ENCODE assay signal across 7 cellular contexts in the genomic region with DNA sequence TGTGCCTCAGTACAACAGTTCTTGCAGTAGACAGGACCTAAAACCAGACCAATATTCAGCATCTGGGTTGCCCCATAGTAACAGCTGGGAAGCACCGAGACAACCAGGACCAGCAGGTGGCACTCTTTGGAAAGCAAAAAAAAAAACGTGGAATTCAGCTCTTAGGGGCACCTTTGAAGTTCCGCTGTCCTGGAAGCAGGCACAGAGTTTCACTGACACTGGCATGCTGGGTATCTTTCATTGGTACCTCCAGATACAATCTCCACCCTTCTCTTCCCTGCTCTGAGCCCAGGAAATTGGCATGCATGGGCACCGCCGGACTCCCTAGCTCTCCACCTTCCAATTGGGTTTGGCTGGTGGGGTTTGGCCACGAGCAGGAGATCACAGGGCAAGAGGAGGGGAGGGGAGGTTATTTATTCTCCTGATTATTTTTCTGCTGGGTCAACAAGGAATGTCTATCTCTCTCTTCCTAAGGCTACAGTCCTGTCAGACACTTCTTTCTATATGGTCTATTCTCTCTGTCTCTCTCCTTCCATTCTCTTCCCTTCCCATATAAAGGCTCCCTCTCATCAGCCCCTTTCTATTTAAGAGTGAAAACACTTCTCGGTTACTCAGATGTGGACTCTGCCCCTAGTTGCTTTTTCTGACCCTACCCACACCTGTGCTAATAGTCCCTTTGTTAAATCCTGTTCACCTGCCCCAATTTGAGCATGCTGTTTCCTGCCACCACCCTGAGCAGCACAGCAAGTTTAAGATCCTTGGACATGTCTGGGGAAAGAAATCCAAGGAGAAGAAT. TPM values are rescaled to one million over a fixed set of nuclear protein-coding genes. Genes with fewer than 3 reads are reported as not detected.
DNase-seq lines count a peak whose midpoint lies in the region; FAIRE-seq and TF ChIP-seq lines count a peak whose summit lies in the region.

No MANE protein-coding gene starts in this region.

- no peaks in the 10 kb centered on the region for H4K20me1 ChIP-seq in astrocyte (ENCODE audit: insufficient read depth, low read length)

- H3K27ac Mint-ChIP-seq in astrocyte (ENCODE audit: unreplicated experiment): no peak overlapping the region

- no peaks in the 10 kb centered on the region for H3K9me3 ChIP-seq in astrocyte (ENCODE audit: insufficient read depth, low read depth, low read length)
- H3K9me3 ChIP-seq in spleen: no peaks in the 10 kb centered on the region

- H3K9ac ChIP-seq in astrocyte (ENCODE audit: low read length): no peak overlapping the region

- H3K27ac ChIP-seq in astrocyte (ENCODE audit: low read depth, low read length) (no peak overlapping the region), spleen (no peak overlapping the region)

- H3K9me3 Mint-ChIP-seq in astrocyte (ENCODE audit: unreplicated experiment): no peaks in the 10 kb centered on the region

- TF ChIP-seq POLR2A in spleen (IDR thresholded peaks at IDR 0.05): no peak

- in situ Hi-C loops in KBM-7 (cut with MboI; ENCODE audit: low pct_unique_long_range_greater_than_20kb, low sequenced_read_pairs) (no loop called here), SK-MEL-5 (cut with HindIII; ENCODE audit: low pct_unique_long_range_greater_than_20kb, low sequenced_read_pairs) (no loop called here)

- H3K27me3 Mint-ChIP-seq in astrocyte (ENCODE audit: low read depth, unreplicated experiment): peaks cover 10% of the 10 kb centered on the region

- H3K4me1 ChIP-seq in astrocyte (ENCODE audit: insufficient read depth, low read length) (no peaks in the 10 kb centered on the region), spleen (peaks cover 7 to 33% (median 20%) of the 10 kb centered on the region in 6 donors)

- H3K36me3 ChIP-seq in GM06990 (ENCODE audit: control insufficient read depth, insufficient read depth, low read length): no peaks in the 10 kb centered on the region
- no peaks in the 10 kb centered on the region for H3K36me3 ChIP-seq in astrocyte (ENCODE audit: insufficient read depth, low read length)
- H3K36me3 ChIP-seq in spleen: no peaks in the 10 kb centered on the region

- no peak overlapping the region for H2AFZ ChIP-seq in astrocyte (ENCODE audit: low read depth, low read length)

- intact Hi-C loops in spleen (cut with DNase I; ENCODE audit: low total_unique reads): loop anchor here (5.0 kb wide), 1 partner anchor 286 kb away; no protein-coding TSS in a partner anchor

- no peak for FAIRE-seq in astrocyte (lab: Jason Lieb, UNC)

- 24 to 36% (median 35%) methylated on average over 7 of the region's 7 CpGs for WGBS in spleen, 5 donors

- H3K4me1 Mint-ChIP-seq in astrocyte (ENCODE audit: low read depth, unreplicated experiment): peaks cover 3% of the 10 kb centered on the region

- peak overlapping the region; percentile 49 for H3K4me2 ChIP-seq in astrocyte (ENCODE audit: low read length)

- H3K27me3 ChIP-seq in GM06990 (replicated peaks; ENCODE audit: control insufficient read depth, insufficient read depth, low read length): no peaks in the 10 kb centered on the region
- no peaks in the 10 kb centered on the region for H3K27me3 ChIP-seq in astrocyte (ENCODE audit: insufficient read depth, low read length)
- no peaks in the 10 kb centered on the region for H3K27me3 ChIP-seq in spleen (replicated peaks in 1 of 7)

- no peak overlapping the region for H3K4me3 Mint-ChIP-seq in astrocyte (ENCODE audit: unreplicated experiment)

- H3K79me2 ChIP-seq in astrocyte (ENCODE audit: insufficient read depth, low read length): no peaks in the 10 kb centered on the region

- peak; percentile 10 for DNase-seq in GM06990 (ENCODE audit: extremely low read depth, insufficient read length)
- DNase-seq in KBM-7: peak; percentile 80
- peak; percentile 73 for DNase-seq in SK-MEL-5 (ENCODE audit: low read depth, low spot score)
- DNase-seq in astrocyte (ENCODE audit: low read depth): peak; percentile 16
- peak; percentile 40 for DNase-seq in iPS DF 19.7 (ENCODE audit: low read depth, low spot score)
- no peak for DNase-seq in spleen
- DNase-seq in NCI-H128 (lab: John Stamatoyannopoulos, UW; ENCODE audit: unreplicated experiment): no peak

- H3K4me3 ChIP-seq in GM06990 (replicated peaks; ENCODE audit: low read depth, low read length) (peak overlapping the region; percentile 17), astrocyte (ENCODE audit: insufficient read depth, low read depth, low read length) (no peak overlapping the region), spleen (peak overlapping the region in 1 of 8 donors; percentile 14)

- TF ChIP-seq CTCF in GM06990 (IDR thresholded peaks at IDR 0.05; ENCODE audit: insufficient read depth, low read length, poor library complexity, severe bottlenecking) (peak; percentile 78), astrocyte (IDR thresholded peaks at IDR 0.05; ENCODE audit: insufficient read depth, low read depth, low read length) (peak; percentile 69), spleen (IDR thresholded peaks at IDR 0.05 in 8 of 11, conservative IDR thresholded peaks at IDR 0.05 in 3 of 11) (peak; percentile 35 to 80 (median 65))

- peaks cover 2% of the 10 kb centered on the region for H3K36me3 Mint-ChIP-seq in astrocyte (ENCODE audit: low read depth, unreplicated experiment)

RNA-seq across cellular contexts. Expression of a gene that starts 1.9 kb away (rescaled TPM):
- 3.7 and 5.4 TPM in 2 replicates for total RNA-seq in SK-MEL-5 (2014; rRNA removed; shearing (Covaris generic))
- polyA plus RNA-seq in SK-MEL-5 (2015; cell fraction: cytosol; rRNA removed): 2.7 and 7.8 TPM in 2 replicates
- 5.8 and 12.7 TPM in 2 replicates for polyA plus RNA-seq in SK-MEL-5 (2015; cell fraction: nucleus; rRNA removed)
- total RNA-seq in astrocyte (1.3 and 1.8 TPM in 2 replicates), spleen (10 to 100 TPM in 1 of 7 donors, 1 to 10 TPM in 6; 3.5 to 10.7 (median 7.5) TPM)
- polyA plus RNA-seq in spleen: 10 to 100 TPM; 11.9 to 14.8 (median 12.3) TPM

Comparison
In these comparisons a context has a peak if more than half of its experiments do, and no peak if none do; other contexts are left out.
1. DNase-seq: peak in GM06990 (single experiment), KBM-7 (single experiment), SK-MEL-5 (single experiment), astrocyte (single experiment) and iPS DF 19.7 (single experiment); none in spleen (single experiment) and NCI-H128 (single experiment).
2. Peak in every context shown above with its lines, with median percentiles within 50 percentile points of each other: CTCF ChIP-seq.